ENCODE assay signal across 8 cellular contexts in the genomic region with DNA sequence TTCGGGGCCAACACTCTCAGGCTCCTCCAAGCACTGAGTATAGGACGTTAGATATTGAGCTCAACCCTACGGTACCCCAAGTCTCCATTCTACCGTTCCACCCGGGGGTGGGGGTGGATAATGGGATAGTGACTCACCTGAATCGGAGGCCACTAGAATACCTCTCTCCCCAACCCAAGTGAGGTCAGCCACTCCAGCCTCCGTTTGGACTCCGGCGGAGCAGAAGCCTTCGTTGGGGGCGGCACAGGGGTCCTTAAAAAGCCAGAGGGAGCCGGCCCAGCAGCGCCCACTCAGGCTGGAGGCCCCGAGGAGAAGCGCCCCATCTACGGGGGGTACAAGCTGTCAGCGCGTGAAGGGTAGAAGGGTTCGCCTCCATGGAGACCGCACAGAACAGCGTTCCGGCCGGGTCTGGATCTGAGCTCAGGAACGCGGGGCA. TPM values are rescaled to one million over a fixed set of nuclear protein-coding genes. Genes with fewer than 3 reads are reported as not detected.
DNase-seq lines count a peak whose midpoint lies in the region; ATAC-seq and TF ChIP-seq lines count a peak whose summit lies in the region.

No MANE protein-coding gene starts in this region.

- peak overlapping the region; percentile 85 for H3K4me2 ChIP-seq in hepatocyte

- ATAC-seq in GM19397 (IDR thresholded peaks at IDR 0.05; ENCODE audit: unreplicated experiment) = peak; percentile 20

- H3K27me3 Mint-ChIP-seq in activated naive CD4-positive, alpha-beta T cell treated with anti-CD3 and anti-CD28 coated beads for 36 hours (ENCODE audit: low read depth) = no peaks in the 10 kb centered on the region

- peak overlapping the region; percentile 100 for H3K4me3 Mint-ChIP-seq in activated naive CD4-positive, alpha-beta T cell treated with anti-CD3 and anti-CD28 coated beads for 36 hours

- H3K4me1 ChIP-seq in hepatocyte (ENCODE audit: insufficient read depth) (peaks cover 10% of the 10 kb centered on the region), skeletal muscle tissue (ENCODE audit: control insufficient read depth in 3 of 3, insufficient read depth in 3 of 3, low read length in 3 of 3) (peaks cover 27 to 39% (median 33%) of the 10 kb centered on the region in 3 donors)

- peak overlapping the region; percentile 96 for H3K27ac Mint-ChIP-seq in activated naive CD4-positive, alpha-beta T cell treated with anti-CD3 and anti-CD28 coated beads for 36 hours

- CTCF ChIA-PET in activated naive CD4-positive, alpha-beta T cell treated with anti-CD3 and anti-CD28 coated beads for 36 hours (lab: Charles Lee) = interaction anchor here (0.7 to 2.1 kb wide), 8 partner anchors 10 to 321 kb away, joined by 3 to 8 read pairs (median 6); no protein-coding TSS in a partner anchor

- H3K79me2 ChIP-seq in hepatocyte = peaks cover 67% of the 10 kb centered on the region

- H3K36me3 ChIP-seq in hepatocyte (replicated peaks; ENCODE audit: insufficient read depth, low read depth) (no peaks in the 10 kb centered on the region), skeletal muscle tissue (ENCODE audit: control insufficient read depth in 3 of 3, insufficient read depth in 3 of 3, low read length in 3 of 3) (peaks cover 10 to 38% (median 16%) of the 10 kb centered on the region in 3 donors)

- DNase-seq in AG09309 (ENCODE audit: low read depth) (no peak), hepatocyte (ENCODE audit: low spot score) (peak; percentile 37), medulla oblongata (ENCODE audit: extremely low spot score) (no peak), SIG-M5 (lab: John Stamatoyannopoulos, UW) (no peak)
- DNase-seq in Jurkat, Clone E6-1 (ENCODE audit: low read depth, low spot score) = no peak
- peak; percentile 35 for DNase-seq in activated naive CD4-positive, alpha-beta T cell treated with anti-CD3 and anti-CD28 coated beads for 36 hours

- H3K9me2 ChIP-seq in hepatocyte (replicated peaks; ENCODE audit: insufficient read depth) = no peaks in the 10 kb centered on the region

- H3K9me3 ChIP-seq in hepatocyte (ENCODE audit: low read depth) (no peaks in the 10 kb centered on the region), skeletal muscle tissue (ENCODE audit: control insufficient read depth in 3 of 3, low read length in 3 of 3) (no peaks in the 10 kb centered on the region)

- no peaks in the 10 kb centered on the region for H4K20me1 ChIP-seq in hepatocyte (ENCODE audit: insufficient read depth, poor library complexity, severe bottlenecking)

- no peaks in the 10 kb centered on the region for H3K27me3 ChIP-seq in hepatocyte
- no peaks in the 10 kb centered on the region for H3K27me3 ChIP-seq in skeletal muscle tissue (ENCODE audit: control insufficient read depth in 3 of 3, insufficient read depth in 3 of 3, low read length in 3 of 3)

- TF ChIP-seq CTCF in AG09309 (IDR thresholded peaks at IDR 0.05; ENCODE audit: control insufficient read depth, insufficient read depth, low read depth, low read length, missing control alignments) = no peak
- no peak for TF ChIP-seq CTCF in hepatocyte (IDR thresholded peaks at IDR 0.05; ENCODE audit: poor library complexity)

- H3K4me1 Mint-ChIP-seq in activated naive CD4-positive, alpha-beta T cell treated with anti-CD3 and anti-CD28 coated beads for 36 hours (ENCODE audit: low read depth) = peaks cover 70% of the 10 kb centered on the region

- peak overlapping the region; percentile 99 for H3K4me3 ChIP-seq in AG09309 (ENCODE audit: control insufficient read depth, low read depth, low read length)
- H3K4me3 ChIP-seq in Jurkat, Clone E6-1 (ENCODE audit: low read length) = peak overlapping the region; percentile 84
- peak overlapping the region; percentile 40 for H3K4me3 ChIP-seq in hepatocyte
- H3K4me3 ChIP-seq in skeletal muscle tissue (ENCODE audit: low read length in 3 of 3) = peak overlapping the region; percentile 92 to 99 (median 98)

- peak overlapping the region; percentile 78 to 85 (median 78) for H3K9ac ChIP-seq in skeletal muscle tissue (ENCODE audit: low read depth in 1 of 3, low read length in 3 of 3)

- H3K27ac ChIP-seq in hepatocyte = peak overlapping the region; percentile 82
- H3K27ac ChIP-seq in skeletal muscle tissue (ENCODE audit: low read depth, low read length) = peak overlapping the region; percentile 67

- no peaks in the 10 kb centered on the region for H3K9me3 Mint-ChIP-seq in activated naive CD4-positive, alpha-beta T cell treated with anti-CD3 and anti-CD28 coated beads for 36 hours

- WGBS in hepatocyte (ENCODE audit: low lambda C conversion rate, missing lambda C conversion rate) = under 1% methylated on average over 25 of the region's 25 CpGs

- intact Hi-C loops in activated naive CD4-positive, alpha-beta T cell treated with anti-CD3 and anti-CD28 coated beads for 36 hours (cut with micrococcal nuclease) = loop anchor here (2.0 to 10.0 kb wide), 6 partner anchors 58 to 1170 kb away; a partner anchor contains a TSS

- H3K36me3 Mint-ChIP-seq in activated naive CD4-positive, alpha-beta T cell treated with anti-CD3 and anti-CD28 coated beads for 36 hours (ENCODE audit: low read depth) = peaks cover 33% of the 10 kb centered on the region

- peak overlapping the region; percentile 31 for H2AFZ ChIP-seq in hepatocyte

RNA-seq across cellular contexts. Expression of a gene that starts 0.6 kb away (rescaled TPM):
- 84.0 TPM for polyA plus RNA-seq in Jurkat, Clone E6-1 (2012; ENCODE audit: insufficient read depth, insufficient read length)
- 10 to 100 TPM; 43.1 to 48.8 TPM for total RNA-seq in activated naive CD4-positive, alpha-beta T cell treated with anti-CD3 and anti-CD28 coated beads for 36 hours
- total RNA-seq in hepatocyte (37.3 and 44.5 TPM in 2 replicates), skeletal muscle tissue (13.0 TPM)
- 49.2 and 55.3 TPM in 2 replicates for polyA plus RNA-seq in hepatocyte

RNA-seq across cellular contexts. Expression of a gene that starts 0.8 kb away (rescaled TPM):
- 401 TPM for polyA plus RNA-seq in Jurkat, Clone E6-1 (2012; ENCODE audit: insufficient read depth, insufficient read length)
- 100 to 1,000 TPM; 324 to 331 TPM for total RNA-seq in activated naive CD4-positive, alpha-beta T cell treated with anti-CD3 and anti-CD28 coated beads for 36 hours
- total RNA-seq in hepatocyte = 291 and 320 TPM in 2 replicates
- polyA plus RNA-seq in hepatocyte = 289 and 309 TPM in 2 replicates
- 265 TPM for total RNA-seq in skeletal muscle tissue

RNA-seq across cellular contexts. Expression of a gene that starts 21.0 kb away (rescaled TPM):
- 2.5 TPM for polyA plus RNA-seq in Jurkat, Clone E6-1 (2012; ENCODE audit: insufficient read depth, insufficient read length)
- total RNA-seq in activated naive CD4-positive, alpha-beta T cell treated with anti-CD3 and anti-CD28 coated beads for 36 hours = 1 to 10 TPM; 1.7 to 2.0 TPM
- total RNA-seq in hepatocyte = 4.1 and 8.9 TPM in 2 replicates
- polyA plus RNA-seq in hepatocyte = 2.5 and 3.7 TPM in 2 replicates
- total RNA-seq in skeletal muscle tissue = 0.52 TPM

RNA-seq across cellular contexts. Expression of a gene that starts 25.3 kb away (rescaled TPM):
- polyA plus RNA-seq in Jurkat, Clone E6-1 (2012; ENCODE audit: insufficient read depth, insufficient read length) = 1.2 TPM
- total RNA-seq in activated naive CD4-positive, alpha-beta T cell treated with anti-CD3 and anti-CD28 coated beads for 36 hours = 1 to 10 TPM; 6.4 to 8.2 TPM
- total RNA-seq in hepatocyte = 0.72 and 0.90 TPM in 2 replicates
- polyA plus RNA-seq in hepatocyte = 0.50 and 0.69 TPM in 2 replicates
- under 0.01 TPM for total RNA-seq in skeletal muscle tissue

RNA-seq across cellular contexts. Expression of a gene that starts 54.9 kb away (rescaled TPM):
- polyA plus RNA-seq in Jurkat, Clone E6-1 (2012; ENCODE audit: insufficient read depth, insufficient read length) = not detected
- total RNA-seq in activated naive CD4-positive, alpha-beta T cell treated with anti-CD3 and anti-CD28 coated beads for 36 hours = not detected
- total RNA-seq in hepatocyte = 0.33 and 2.0 TPM in 2 replicates
- 0.41 and 0.61 TPM in 2 replicates for polyA plus RNA-seq in hepatocyte
- 0.52 TPM for total RNA-seq in skeletal muscle tissue

Comparison
In these comparisons a context has a peak if more than half of its experiments do, and no peak if none do; other contexts are left out.
1. DNase-seq: peak in activated naive CD4-positive, alpha-beta T cell treated with anti-CD3 and anti-CD28 coated beads for 36 hours (single experiment) and hepatocyte (single experiment); none in AG09309 (single experiment), Jurkat, Clone E6-1 (single experiment), medulla oblongata (single experiment) and SIG-M5 (single experiment).
2. H3K4me3 ChIP-seq: peak in every context shown above with its lines; median percentile 99 in AG09309; 98 in skeletal muscle tissue; 84 in Jurkat, Clone E6-1; 40 in hepatocyte.